In genomic region chr1:207424570-207425131, GRCh38 we compare ENCODE assay signal across 1 cellular context.
TF ChIP-seq lines count a peak whose summit lies in the region.

No MANE protein-coding gene starts in this region.

TF ChIP-seq in K562, 482 proteins besides CTCF, POLR2A, EP300 and RAD21:
- TF ChIP-seq PATZ1 (CRISPR knock-in tag; IDR thresholded peaks at IDR 0.05; ENCODE audit: borderline replicate concordance) (no peak), CHD7 (IDR thresholded peaks at IDR 0.05; ENCODE audit: low read depth, low read length) (no peak), MAFK (IDR thresholded peaks at IDR 0.05; ENCODE audit: low read length) (no peak), POLR2G (IDR thresholded peaks at IDR 0.05; ENCODE audit: low read depth, low read length) (no peak), GTF2F1 (IDR thresholded peaks at IDR 0.05; ENCODE audit: low read depth, low read length) (no peak), SRSF9 (IDR thresholded peaks at IDR 0.05; ENCODE audit: borderline replicate concordance, low read depth, low read length) (no peak), GTF2B (IDR thresholded peaks at IDR 0.05; ENCODE audit: extremely low read depth, insufficient read length) (no peak), NR1H2 (CRISPR knock-in tag; IDR thresholded peaks at IDR 0.05) (no peak), NONO (IDR thresholded peaks at IDR 0.05; ENCODE audit: low read depth in 2 of 2, low read length in 1 of 2) (no peak), ZFP1 (CRISPR knock-in tag; IDR thresholded peaks at IDR 0.05) (no peak), TEAD1 (CRISPR knock-in tag; IDR thresholded peaks at IDR 0.05) (no peak), NR2F6 (CRISPR knock-in tag; IDR thresholded peaks at IDR 0.05) (no peak), ZNF561 (CRISPR knock-in tag; conservative IDR thresholded peaks at IDR 0.05) (no peak), FOXJ2 (tag; IDR thresholded peaks at IDR 0.05) (no peak), SUPT5H (IDR thresholded peaks at IDR 0.05) (no peak), ELF2 (CRISPR knock-in tag; IDR thresholded peaks at IDR 0.05) (no peak), ZBTB9 (CRISPR knock-in tag; IDR thresholded peaks at IDR 0.05) (no peak), PYGO2 (tag; IDR thresholded peaks at IDR 0.05) (no peak), PHB2 (IDR thresholded peaks at IDR 0.05; ENCODE audit: low read depth) (no peak), THRA (IDR thresholded peaks at IDR 0.05) (no peak)
